In the genomic region with DNA sequence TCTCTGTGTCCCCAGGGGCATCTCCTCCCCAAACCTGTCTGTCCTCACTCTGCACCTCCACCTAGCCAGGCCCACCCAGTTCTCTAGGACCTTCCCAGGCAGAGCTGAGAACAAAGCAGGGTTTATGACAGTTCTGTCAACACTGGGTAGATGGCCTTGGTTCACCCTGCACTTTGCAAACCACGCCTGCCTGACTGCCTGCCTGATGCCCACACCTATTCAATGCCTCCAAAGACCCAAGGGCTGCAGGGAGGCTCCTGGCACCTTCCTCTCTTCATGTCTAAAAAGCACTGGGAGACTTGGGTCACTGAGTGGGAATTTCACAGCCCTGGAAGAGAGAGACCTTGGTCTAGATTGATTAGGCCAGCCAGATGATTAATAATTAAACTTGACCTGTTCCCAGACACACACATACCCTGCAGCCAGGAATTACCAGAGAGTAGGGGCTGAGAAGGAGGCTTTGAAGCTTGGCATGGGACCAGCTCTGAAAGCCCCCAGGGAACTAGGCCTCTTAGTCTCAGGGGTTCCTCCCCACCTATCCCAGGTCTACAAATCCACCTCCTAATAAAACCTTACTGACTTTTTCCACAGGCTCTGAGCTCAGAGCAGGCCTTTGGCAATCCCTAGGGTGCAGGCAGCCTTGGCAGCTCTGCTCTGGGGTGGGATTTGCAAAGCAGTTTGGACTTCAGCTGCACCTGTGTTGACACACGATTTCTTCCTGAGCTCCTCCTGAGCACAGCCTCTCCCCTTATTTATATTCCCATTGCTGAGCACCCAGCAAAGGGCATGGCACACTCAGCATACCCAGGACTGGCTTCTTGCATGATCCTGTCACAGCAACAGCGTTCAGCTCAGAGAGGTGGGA, we compare ENCODE assay signal across 1 cellular context.
TF ChIP-seq lines count a peak whose summit lies in the region.

No MANE protein-coding gene starts in this region.

TF ChIP-seq in liver, 16 proteins besides CTCF, POLR2A, EP300 and RAD21 (continued from another document):
- TF ChIP-seq, protein P1, sequence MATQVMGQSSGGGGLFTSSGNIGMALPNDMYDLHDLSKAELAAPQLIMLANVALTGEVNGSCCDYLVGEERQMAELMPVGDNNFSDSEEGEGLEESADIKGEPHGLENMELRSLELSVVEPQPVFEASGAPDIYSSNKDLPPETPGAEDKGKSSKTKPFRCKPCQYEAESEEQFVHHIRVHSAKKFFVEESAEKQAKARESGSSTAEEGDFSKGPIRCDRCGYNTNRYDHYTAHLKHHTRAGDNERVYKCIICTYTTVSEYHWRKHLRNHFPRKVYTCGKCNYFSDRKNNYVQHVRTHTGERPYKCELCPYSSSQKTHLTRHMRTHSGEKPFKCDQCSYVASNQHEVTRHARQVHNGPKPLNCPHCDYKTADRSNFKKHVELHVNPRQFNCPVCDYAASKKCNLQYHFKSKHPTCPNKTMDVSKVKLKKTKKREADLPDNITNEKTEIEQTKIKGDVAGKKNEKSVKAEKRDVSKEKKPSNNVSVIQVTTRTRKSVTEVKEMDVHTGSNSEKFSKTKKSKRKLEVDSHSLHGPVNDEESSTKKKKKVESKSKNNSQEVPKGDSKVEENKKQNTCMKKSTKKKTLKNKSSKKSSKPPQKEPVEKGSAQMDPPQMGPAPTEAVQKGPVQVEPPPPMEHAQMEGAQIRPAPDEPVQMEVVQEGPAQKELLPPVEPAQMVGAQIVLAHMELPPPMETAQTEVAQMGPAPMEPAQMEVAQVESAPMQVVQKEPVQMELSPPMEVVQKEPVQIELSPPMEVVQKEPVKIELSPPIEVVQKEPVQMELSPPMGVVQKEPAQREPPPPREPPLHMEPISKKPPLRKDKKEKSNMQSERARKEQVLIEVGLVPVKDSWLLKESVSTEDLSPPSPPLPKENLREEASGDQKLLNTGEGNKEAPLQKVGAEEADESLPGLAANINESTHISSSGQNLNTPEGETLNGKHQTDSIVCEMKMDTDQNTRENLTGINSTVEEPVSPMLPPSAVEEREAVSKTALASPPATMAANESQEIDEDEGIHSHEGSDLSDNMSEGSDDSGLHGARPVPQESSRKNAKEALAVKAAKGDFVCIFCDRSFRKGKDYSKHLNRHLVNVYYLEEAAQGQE (IDR thresholded peaks at IDR 0.05): peak; percentile 90
